8 cellular contexts compared by ENCODE assay signal in the genomic region with DNA sequence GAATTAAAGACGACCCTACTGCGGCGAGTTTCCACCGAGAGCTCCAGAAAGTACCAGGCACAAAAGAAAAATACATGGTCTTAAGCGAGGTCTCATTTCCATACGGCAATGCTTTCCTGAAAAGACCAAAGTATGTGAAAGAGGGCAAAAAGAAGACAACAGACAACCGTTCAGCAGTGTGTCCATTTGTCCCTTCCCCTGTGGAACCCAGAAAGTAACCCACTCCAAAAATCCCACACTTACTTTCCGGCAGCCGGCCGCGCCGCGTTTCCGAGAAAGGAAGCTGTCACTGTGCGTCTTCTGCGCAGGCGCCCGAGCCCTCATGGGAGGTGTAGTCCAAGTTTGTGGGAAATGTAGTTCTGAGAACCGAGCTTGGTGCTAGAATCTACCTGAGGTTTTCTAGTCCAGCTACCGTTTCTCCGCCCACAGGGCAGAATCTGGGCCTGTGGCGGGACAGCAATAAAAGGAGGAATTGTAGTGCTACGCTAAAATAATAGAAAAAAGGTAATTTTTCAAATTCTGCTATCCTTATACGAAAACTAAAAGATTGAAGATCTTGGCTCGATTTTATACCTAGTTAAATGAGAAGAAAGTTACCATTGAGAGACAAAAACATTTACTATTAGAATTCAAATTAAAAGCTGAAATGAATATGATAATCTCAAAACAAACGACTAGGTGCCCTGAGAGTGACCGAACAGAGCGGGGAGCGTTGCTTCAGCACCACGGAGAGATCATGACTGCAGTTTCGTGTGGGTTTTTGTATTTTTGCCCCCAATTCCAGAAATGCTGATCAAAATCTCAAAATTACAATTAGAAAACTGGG. TPM values are rescaled to one million over a fixed set of nuclear protein-coding genes. Genes with fewer than 3 reads are reported as not detected.
DNase-seq lines count a peak whose midpoint lies in the region; ATAC-seq and TF ChIP-seq lines count a peak whose summit lies in the region.

A gene with protein sequence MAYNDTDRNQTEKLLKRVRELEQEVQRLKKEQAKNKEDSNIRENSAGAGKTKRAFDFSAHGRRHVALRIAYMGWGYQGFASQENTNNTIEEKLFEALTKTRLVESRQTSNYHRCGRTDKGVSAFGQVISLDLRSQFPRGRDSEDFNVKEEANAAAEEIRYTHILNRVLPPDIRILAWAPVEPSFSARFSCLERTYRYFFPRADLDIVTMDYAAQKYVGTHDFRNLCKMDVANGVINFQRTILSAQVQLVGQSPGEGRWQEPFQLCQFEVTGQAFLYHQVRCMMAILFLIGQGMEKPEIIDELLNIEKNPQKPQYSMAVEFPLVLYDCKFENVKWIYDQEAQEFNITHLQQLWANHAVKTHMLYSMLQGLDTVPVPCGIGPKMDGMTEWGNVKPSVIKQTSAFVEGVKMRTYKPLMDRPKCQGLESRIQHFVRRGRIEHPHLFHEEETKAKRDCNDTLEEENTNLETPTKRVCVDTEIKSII (minus strand): TSS at position 280 of the 826 bp plus-strand sequence. CDS start 6,922 bp downstream, outside the sequence.

- 2 to 4% (median 4%) methylated on average over 31 of the region's 31 CpGs for WGBS in spleen, 5 donors

- peak; percentile 97 for ATAC-seq in HG03175 (IDR thresholded peaks at IDR 0.05; ENCODE audit: unreplicated experiment)
- peak; percentile 96 for ATAC-seq in activated B cell treated with CpG ODN at 0.5 μM for 24 hours (ENCODE audit: low read depth)

- in situ Hi-C loops in GM18951 (cut with MboI; ENCODE audit: low sequenced_read_pairs, unreplicated experiment) = no loop called here

- intact Hi-C loops in activated B cell treated with CpG ODN at 0.5 μM for 24 hours (cut with micrococcal nuclease) = loop anchor here (1.0 to 5.0 kb wide), 5 partner anchors 16 to 366 kb away; a partner anchor contains a TSS
- intact Hi-C loops in spleen (cut with DNase I; ENCODE audit: low total_unique reads) = no loop called here

- CTCF ChIA-PET in activated B cell treated with CpG ODN at 0.5 μM for 24 hours (lab: Charles Lee) = interaction anchor here (1.0 to 1.6 kb wide), 3 partner anchors 16 to 278 kb away, joined by 3 to 13 read pairs (median 3); a partner anchor contains a TSS

- peak within 1 kb of the TSS; percentile 72 for H3K27ac ChIP-seq in caudate nucleus (ENCODE audit: low read depth, low read length)
- peak within 1 kb of the TSS; percentile 63 to 88 (median 82) for H3K27ac ChIP-seq in spleen

- H3K27me3 Mint-ChIP-seq in activated B cell treated with CpG ODN at 0.5 μM for 24 hours = peaks cover 22% of the 10 kb centered on the region

- no peak for TF ChIP-seq CTCF in activated B cell treated with CpG ODN at 0.5 μM for 24 hours (IDR thresholded peaks at IDR 0.05)
- no peak for TF ChIP-seq CTCF in spleen (IDR thresholded peaks at IDR 0.05 in 8 of 11, conservative IDR thresholded peaks at IDR 0.05 in 3 of 11)

- DNase-seq in AG08396 (ENCODE audit: low spot score) (peak; percentile 93), NCI-H226 (peak; percentile 74), activated B cell treated with CpG ODN at 0.5 μM for 24 hours (peak; percentile 77), caudate nucleus (lab: John Stamatoyannopoulos, UW) (peak in 60 of 61 donors; percentile 38 to 94 (median 80)), inferior parietal cortex (ENCODE audit: extremely low spot score) (peak; percentile 94), spleen (peak; percentile 96)

- no peaks in the 10 kb centered on the region for H3K9me3 ChIP-seq in spleen

- H3K36me3 Mint-ChIP-seq in activated B cell treated with CpG ODN at 0.5 μM for 24 hours (ENCODE audit: low read depth) = peaks cover 30% of the 10 kb centered on the region

- no peaks in the 10 kb centered on the region for H3K9me3 Mint-ChIP-seq in activated B cell treated with CpG ODN at 0.5 μM for 24 hours

- peaks cover 5 to 43% (median 30%) of the 10 kb centered on the region in 6 donors for H3K4me1 ChIP-seq in spleen

- peaks cover 0 to 25% (median 14%) of the 10 kb centered on the region in 6 donors for H3K36me3 ChIP-seq in spleen

- H3K4me3 ChIP-seq in spleen = peak within 1 kb of the TSS; percentile 55 to 77 (median 66)

- peak within 1 kb of the TSS; percentile 94 for H3K4me3 Mint-ChIP-seq in activated B cell treated with CpG ODN at 0.5 μM for 24 hours

- peaks cover 31% of the 10 kb centered on the region for H3K4me1 Mint-ChIP-seq in activated B cell treated with CpG ODN at 0.5 μM for 24 hours

- H3K27ac Mint-ChIP-seq in activated B cell treated with CpG ODN at 0.5 μM for 24 hours = peak within 1 kb of the TSS; percentile 88

- POLR2A ChIA-PET in activated B cell treated with CpG ODN at 0.5 μM for 24 hours (lab: Charles Lee) = interaction anchor here (0.6 to 2.7 kb wide), 10 partner anchors 11 to 950 kb away, joined by 3 to 64 read pairs (median 4); a partner anchor contains a TSS

- peaks cover 0 to 40% (median 19%) of the 10 kb centered on the region in 7 donors for H3K27me3 ChIP-seq in spleen (replicated peaks in 1 of 7)

- TF ChIP-seq POLR2A in GM18951 (IDR thresholded peaks at IDR 0.05; ENCODE audit: extremely low read depth, insufficient read depth, insufficient read length) (peak; percentile 81), spleen (IDR thresholded peaks at IDR 0.05) (peak in 1 of 3 donors; percentile 4)

RNA-seq across cellular contexts. Expression of the gene that starts here (rescaled TPM):
- total RNA-seq in activated B cell treated with CpG ODN at 0.5 μM for 24 hours = 10.2 and 13.2 TPM in 2 replicates
- 10 to 100 TPM in 5 of 7 donors, 1 to 10 TPM in 2; 7.7 to 12.7 (median 11.9) TPM for total RNA-seq in spleen
- 10 to 100 TPM in 2 of 3 donors, 1 to 10 TPM in 1; 8.9 to 11.4 (median 10.8) TPM for polyA plus RNA-seq in spleen

Comparison
In these comparisons a context has a peak if more than half of its experiments do, and no peak if none do; other contexts are left out.
1. Peak in every context shown above with its lines: DNase-seq, ATAC-seq, H3K4me3 ChIP-seq and H3K27ac ChIP-seq.